In genomic region chr19:1861599-1862031, GRCh38 we compare ENCODE assay signal across 8 cellular contexts. TPM values are rescaled to one million over a fixed set of nuclear protein-coding genes. Genes with fewer than 3 reads are reported as not detected.
DNase-seq lines count a peak whose midpoint lies in the region; ATAC-seq lines count a peak whose summit lies in the region.

No MANE protein-coding gene starts in this region.

- H3K4me1 ChIP-seq in HUES64 (ENCODE audit: insufficient read depth, low read length) (peaks cover 34% of the 10 kb centered on the region), muscle layer of duodenum (ENCODE audit: control insufficient read depth in 1 of 2, insufficient read depth in 2 of 2, low read length in 2 of 2) (peaks cover 7 to 61% of the 10 kb centered on the region in 2 donors)

- H3K4me3 ChIP-seq in HUES64 (ENCODE audit: low read length) = peak overlapping the region; percentile 78
- H3K4me3 ChIP-seq in muscle layer of duodenum (ENCODE audit: low read depth in 1 of 2, low read length in 2 of 2) = peak overlapping the region; percentile 63 to 77

- H3K9me3 ChIP-seq in HUES64 (ENCODE audit: insufficient read depth, low read depth, low read length) = no peaks in the 10 kb centered on the region
- H3K9me3 ChIP-seq in muscle layer of duodenum (ENCODE audit: control insufficient read depth in 1 of 2, low read length in 2 of 2) = no peaks in the 10 kb centered on the region

- DNase-seq in Ammon's horn (ENCODE audit: low spot score) (peak; percentile 33), caudate nucleus (lab: John Stamatoyannopoulos, UW) (no peak), DMS79 treated with DMSO at 0.1 percent for 48 hours (lab: John Stamatoyannopoulos, UW) (no peak)
- DNase-seq in activated effector memory CD4-positive, alpha-beta T cell treated with anti-CD3 and anti-CD28 coated beads, Interleukin-2, amount 50 U/mL, for 16 hours = no peak

- 5% methylated on average over 23 of the region's 23 CpGs for WGBS in HUES64

- H3K27me3 ChIP-seq in HUES64 (ENCODE audit: insufficient read depth, low read length) (peaks cover 26% of the 10 kb centered on the region), muscle layer of duodenum (ENCODE audit: low read depth, low read length) (no peaks in the 10 kb centered on the region)

- no peak for ATAC-seq in GM21825 (IDR thresholded peaks at IDR 0.05; ENCODE audit: unreplicated experiment)
- no peak for ATAC-seq in activated CD4-positive, CD25-positive, alpha-beta regulatory T cell treated with anti-CD3 and anti-CD28 coated beads, Interleukin-2, amount 50 U/mL, for 24 hours

- H3K9ac ChIP-seq in HUES64 (ENCODE audit: low read depth, low read length) = peak overlapping the region; percentile 57; the same call in 1 of the 2 replicates

- no peak overlapping the region for H3K27ac ChIP-seq in HUES64 (ENCODE audit: low read depth, low read length)
- peak overlapping the region; percentile 40 for H3K27ac ChIP-seq in caudate nucleus (ENCODE audit: low read depth, low read length)
- H3K27ac ChIP-seq in muscle layer of duodenum (ENCODE audit: low read length) = peak overlapping the region; percentile 56

- H3K36me3 ChIP-seq in HUES64 (ENCODE audit: insufficient read depth, low read length) (no peaks in the 10 kb centered on the region), muscle layer of duodenum (ENCODE audit: control insufficient read depth in 1 of 2, insufficient read depth in 2 of 2, low read length in 2 of 2) (no peaks in the 10 kb centered on the region)

RNA-seq across cellular contexts. Expression of gene KLF16, which starts 1.8 kb away (rescaled TPM):
- 23.7 TPM for polyA plus RNA-seq in HUES64 (2013, experiment 1 of 2)
- polyA plus RNA-seq in HUES64 (2013, experiment 2 of 2) = 24.2 TPM

RNA-seq across cellular contexts. Expression of gene REXO1, which starts 13.3 kb away (rescaled TPM):
- 21.4 TPM for polyA plus RNA-seq in HUES64 (2013, experiment 1 of 2)
- polyA plus RNA-seq in HUES64 (2013, experiment 2 of 2) = 19.9 TPM

RNA-seq across cellular contexts. Expression of gene ABHD17A, which starts 23.7 kb away (rescaled TPM):
- 31.8 TPM for polyA plus RNA-seq in HUES64 (2013, experiment 1 of 2)
- polyA plus RNA-seq in HUES64 (2013, experiment 2 of 2) = 31.0 TPM

RNA-seq across cellular contexts. Expression of gene ADAT3, which starts 43.6 kb away (rescaled TPM):
- 4.1 TPM for polyA plus RNA-seq in HUES64 (2013, experiment 1 of 2)
- polyA plus RNA-seq in HUES64 (2013, experiment 2 of 2) = 4.1 TPM

RNA-seq across cellular contexts. Expression of gene SCAMP4, which starts 43.6 kb away (rescaled TPM):
- polyA plus RNA-seq in HUES64 (2013, experiment 1 of 2) = 31.7 TPM
- 32.5 TPM for polyA plus RNA-seq in HUES64 (2013, experiment 2 of 2)
